Comparison of ENCODE assay signal across 20 cellular contexts in genomic region chr12:48038085-48038484, GRCh38. TPM values are rescaled to one million over a fixed set of nuclear protein-coding genes. Genes with fewer than 3 reads are reported as not detected.
DNase-seq lines count a peak whose midpoint lies in the region; ATAC-seq and TF ChIP-seq lines count a peak whose summit lies in the region.
"Had no signal": no experiment of that assay in that cellular context is flagged by ENCODE, and none has a peak within 500 bp of the region (broad histone marks: within the 10 kb centered on the region; RNA-seq: fewer than 3 reads in every experiment).

No MANE protein-coding gene starts in this region.

- H2AFZ ChIP-seq in osteoblast (ENCODE audit: low read length), result no peak overlapping the region

- no peaks in the 10 kb centered on the region for H4K20me1 ChIP-seq in osteoblast (ENCODE audit: insufficient read depth, low read length)

- peaks cover 33% of the 10 kb centered on the region for H3K27me3 ChIP-seq in NT2/D1 (ENCODE audit: insufficient read depth, insufficient read length)
- peaks cover 55% of the 10 kb centered on the region for H3K27me3 ChIP-seq in iPS-15b (ENCODE audit: control insufficient read depth, insufficient read depth, low read length)
- no peaks in the 10 kb centered on the region for H3K27me3 ChIP-seq in osteoblast (ENCODE audit: insufficient read depth, low read length)
- H3K27me3 ChIP-seq: pancreas had no signal

- no peak for ATAC-seq in GM19035 (IDR thresholded peaks at IDR 0.05; ENCODE audit: unreplicated experiment)
- ATAC-seq: effector memory CD8-positive, alpha-beta T cell had no signal

- POLR2A ChIA-PET in HEK293 (lab: Yijun Ruan, JAX), result no interaction called here

- TF ChIP-seq CTCF in HEK293 (tag by site-specific recombination; IDR thresholded peaks at IDR 0.05) (no peak), osteoblast (IDR thresholded peaks at IDR 0.05; ENCODE audit: extremely low read depth, low read depth, low read length) (no peak)

- H3K9me3 ChIP-seq in HEK293 (ENCODE audit: control insufficient read depth, insufficient read depth, low read depth, low read length) (no peaks in the 10 kb centered on the region), NT2/D1 (ENCODE audit: insufficient read depth, low read length) (no peaks in the 10 kb centered on the region), iPS-15b (ENCODE audit: control insufficient read depth, insufficient read depth, low read length) (no peaks in the 10 kb centered on the region), osteoblast (ENCODE audit: low read depth, low read length) (no peaks in the 10 kb centered on the region)
- H3K9me3 ChIP-seq: pancreas had no signal

- H3K27ac ChIP-seq in HEK293 (ENCODE audit: extremely low read depth, low read depth, low read length) (no peak overlapping the region), osteoblast (ENCODE audit: low read depth, low read length) (no peak overlapping the region)
- H3K27ac ChIP-seq: pancreas, SJSA1 had no signal

- H3K4me2 ChIP-seq in osteoblast (ENCODE audit: insufficient read depth, low read length), result peak overlapping the region; percentile 41

- no peaks in the 10 kb centered on the region for H3K4me1 ChIP-seq in HEK293 (ENCODE audit: control insufficient read depth, insufficient read depth, low read length)
- peaks cover 15% of the 10 kb centered on the region for H3K4me1 ChIP-seq in NT2/D1 (ENCODE audit: insufficient read depth, insufficient read length)
- H3K4me1 ChIP-seq in iPS-15b (ENCODE audit: control insufficient read depth, insufficient read depth, low read length), result peaks cover 12% of the 10 kb centered on the region
- H3K4me1 ChIP-seq in osteoblast (ENCODE audit: insufficient read depth, low read length), result peaks cover 6% of the 10 kb centered on the region
- H3K4me1 ChIP-seq: pancreas, SJSA1 had no signal

- DNase-seq in NT2/D1 (ENCODE audit: low read depth, low spot score) (no peak), osteoblast (ENCODE audit: insufficient read length, low spot score, missing footprints) (no peak), NCI-H128 (lab: John Stamatoyannopoulos, UW; ENCODE audit: unreplicated experiment) (no peak), NCI-H1105 (lab: John Stamatoyannopoulos, UW) (no peak), GOT3 (lab: John Stamatoyannopoulos, UW) (no peak)
- DNase-seq: activated effector memory CD4-positive, alpha-beta T cell treated with anti-CD3 and anti-CD28 coated beads, Interleukin-2, amount 50 U/mL, for 16 hours; amygdala; effector memory CD8-positive, alpha-beta T cell; NCI-H187; NCI-H446 treated with DMSO at 0.1 percent for 48 hours; pancreas; stimulated activated CD4-positive, alpha-beta T cell treated with anti-CD3 and anti-CD28 coated beads, Interleukin-2, amount 100 ng/mL, for 48 hours; T-helper 9 cell had no signal

- CTCF ChIA-PET in HEK293 (lab: Yijun Ruan, JAX), result no interaction called here

- no peaks in the 10 kb centered on the region for H3K79me2 ChIP-seq in osteoblast (ENCODE audit: insufficient read depth, low read length)

- H3K4me3 ChIP-seq in HEK293 (ENCODE audit: low read depth, low read length) (no peak overlapping the region), NT2/D1 (ENCODE audit: insufficient read length, low read depth) (peak overlapping the region; percentile 0), iPS-15b (ENCODE audit: low read depth, low read length) (peak overlapping the region; percentile 42), osteoblast (ENCODE audit: insufficient read depth, low read length) (no peak overlapping the region)
- H3K4me3 ChIP-seq: pancreas, SJSA1 had no signal

- H3K9ac ChIP-seq in NT2/D1 (ENCODE audit: insufficient read length, low read depth) (peak overlapping the region; percentile 51), iPS-15b (ENCODE audit: low read depth, low read length) (peak overlapping the region; percentile 61)

- H3K36me3 ChIP-seq in HEK293 (ENCODE audit: control insufficient read depth in 2 of 2, insufficient read depth in 1 of 2, low read length in 2 of 2), result peaks cover 0 to 9% of the 10 kb centered on the region in 2 experiments; a peak in 1 of 3 replicates
- peaks cover 6% of the 10 kb centered on the region for H3K36me3 ChIP-seq in NT2/D1 (ENCODE audit: insufficient read depth, insufficient read length, low read length)
- H3K36me3 ChIP-seq in iPS-15b (ENCODE audit: control insufficient read depth, insufficient read depth, low read length), result no peaks in the 10 kb centered on the region
- no peaks in the 10 kb centered on the region for H3K36me3 ChIP-seq in osteoblast (ENCODE audit: insufficient read depth, low read length)
- H3K36me3 ChIP-seq: pancreas, SJSA1 had no signal

TF ChIP-seq in HEK293, 187 proteins besides CTCF, POLR2A, EP300 and RAD21:
- TF ChIP-seq ZNF354C (tag by site-specific recombination; IDR thresholded peaks at IDR 0.05; ENCODE audit: borderline replicate concordance, low read depth) (no peak), ZNF488 (tag by site-specific recombination; IDR thresholded peaks at IDR 0.05) (no peak), ZNF426 (tag by site-specific recombination; IDR thresholded peaks at IDR 0.05) (no peak), PRDM1 (tag by site-specific recombination; IDR thresholded peaks at IDR 0.05) (peak; percentile 24; the same call in 1 of the 2 replicates), WT1 (tag by site-specific recombination; IDR thresholded peaks at IDR 0.05) (no peak)

RNA-seq across cellular contexts. Expression of gene COL2A1, which starts 33.8 kb away (rescaled TPM):
- total RNA-seq in osteoblast, result under 0.01 TPM in 2 replicates
- total RNA-seq: H4, mononuclear cell, SJSA1, subcutaneous adipose tissue had no signal

Comparison
In these comparisons a context has a peak if more than half of its experiments do, and no peak if none do; other contexts are left out.
1. H3K4me3 ChIP-seq: peak in NT2/D1 (single experiment) and iPS-15b (single experiment); none in HEK293 (single experiment) and osteoblast (single experiment).